Comparison of ENCODE assay signal across 12 cellular contexts in genomic region chr5:125011014-125011413, GRCh38.
DNase-seq lines count a peak whose midpoint lies in the region; ATAC-seq lines count a peak whose summit lies in the region.
"Had no signal": no experiment of that assay in that cellular context is flagged by ENCODE, and none has a peak within 500 bp of the region (broad histone marks: within the 10 kb centered on the region; RNA-seq: fewer than 3 reads in every experiment).

No MANE protein-coding gene starts in this region.

- H3K4me1 ChIP-seq in HAP-1: no peaks in the 10 kb centered on the region; the same call in 1 of the 2 replicates

- no peaks in the 10 kb centered on the region for H3K9me3 ChIP-seq in HAP-1

- no peaks in the 10 kb centered on the region for H3K36me3 ChIP-seq in HAP-1 (replicated peaks)

- no peaks in the 10 kb centered on the region for H3K27me3 ChIP-seq in HAP-1 (ENCODE audit: low read depth)

- DNase-seq in left lobe of liver (ENCODE audit: low spot score): no peak
- DNase-seq in NCI-H2107 treated with DMSO at 0.1 percent for 48 hours (lab: John Stamatoyannopoulos, UW; ENCODE audit: unreplicated experiment): no peak
- no peak for DNase-seq in activated T-cell treated with anti-CD3 and anti-CD28 coated beads for 4 hours
- no peak for DNase-seq in HAP-1 (ENCODE audit: low spot score in 2 of 2)
- DNase-seq in NCI-H526 treated with DMSO at 0.1 percent for 48 hours (lab: John Stamatoyannopoulos, UW): no peak
- DNase-seq: activated CD8-positive, alpha-beta T cell treated with anti-CD3 and anti-CD28 coated beads, Interleukin-2, amount 10 ng/mL, durations not matched to agents 7 days and 5 days; anterior cingulate cortex; CD4-positive, alpha-beta T cell; NCI-H446 had no signal

- in situ Hi-C loops in HAP-1 (cut with MboI; ENCODE audit: low sequenced_read_pairs): no loop called here

- ATAC-seq in GM18498 (IDR thresholded peaks at IDR 0.05; ENCODE audit: unreplicated experiment): peak; percentile 44
- peak; percentile 44 for ATAC-seq in GM21367 (IDR thresholded peaks at IDR 0.05; ENCODE audit: unreplicated experiment)
- ATAC-seq in HG03159 (IDR thresholded peaks at IDR 0.05; ENCODE audit: unreplicated experiment): peak; percentile 49
- peak; percentile 39 for ATAC-seq in left lobe of liver
- ATAC-seq: activated CD8-positive, alpha-beta T cell treated with anti-CD3 and anti-CD28 coated beads, Interleukin-2, amount 10 ng/mL, durations not matched to agents 7 days and 5 days had no signal

- H3K4me3 ChIP-seq in HAP-1: no peak overlapping the region
